In genomic region chr7:29969706-29970105, GRCh38 we compare ENCODE assay signal across 9 cellular contexts.
"Had no signal": no experiment of that assay in that cellular context is flagged by ENCODE, and none has a peak within 500 bp of the region (broad histone marks: within the 10 kb centered on the region; RNA-seq: fewer than 3 reads in every experiment).

No MANE protein-coding gene starts in this region.

- H3K36me3 Mint-ChIP-seq: natural killer cell treated with Interleukin-12 subunit alpha and Interleukin-12 subunit beta and Interleukin-15 and Interleukin-18, amount 100 ng/mL, for 72 hours had no signal

- H3K27ac Mint-ChIP-seq: natural killer cell treated with Interleukin-12 subunit alpha and Interleukin-12 subunit beta and Interleukin-15 and Interleukin-18, amount 100 ng/mL, for 72 hours; T-helper 1 cell treated with Interleukin-12 subunit alpha and Interleukin-12 subunit beta and Interleukin-4 antibody, amounts not matched to agents 30 μg/mL and 1 μg/mL, for 36 hours had no signal

- H3K9me3 Mint-ChIP-seq: natural killer cell treated with Interleukin-12 subunit alpha and Interleukin-12 subunit beta and Interleukin-15 and Interleukin-18, amount 100 ng/mL, for 72 hours; T-helper 1 cell treated with Interleukin-12 subunit alpha and Interleukin-12 subunit beta and Interleukin-4 antibody, amounts not matched to agents 30 μg/mL and 1 μg/mL, for 36 hours had no signal

- H3K36me3 ChIP-seq: adrenal gland, pancreas, upper lobe of right lung had no signal

- H3K4me3 ChIP-seq: adrenal gland, esophagus squamous epithelium, pancreas, upper lobe of right lung had no signal

- H3K4me3 Mint-ChIP-seq: natural killer cell treated with Interleukin-12 subunit alpha and Interleukin-12 subunit beta and Interleukin-15 and Interleukin-18, amount 100 ng/mL, for 72 hours; T-helper 1 cell treated with Interleukin-12 subunit alpha and Interleukin-12 subunit beta and Interleukin-4 antibody, amounts not matched to agents 30 μg/mL and 1 μg/mL, for 36 hours had no signal

- H3K27ac ChIP-seq: adrenal gland, esophagus squamous epithelium, pancreas, upper lobe of right lung had no signal

- H3K27me3 ChIP-seq: adrenal gland, esophagus squamous epithelium, pancreas, upper lobe of right lung had no signal

- DNase-seq: activated naive CD4-positive, alpha-beta T cell treated with anti-CD3 and anti-CD28 coated beads, Interleukin-2, amount 50 U/mL, for 16 hours; activated T-cell treated with anti-CD3 and anti-CD28 coated beads, Interleukin-2, amount 50 U/mL, for 1 hour; adrenal gland; esophagus squamous epithelium; left colon; pancreas; upper lobe of right lung had no signal
